Comparison of ENCODE assay signal across 8 cellular contexts in genomic region chr3:88150371-88150770, GRCh38. TPM values are rescaled to one million over a fixed set of nuclear protein-coding genes. Genes with fewer than 3 reads are reported as not detected.
A peak's percentile ranks its signal among the peaks of the same experiment; 100 is the strongest.
DNase-seq lines count a peak whose midpoint lies in the region; ATAC-seq and TF ChIP-seq lines count a peak whose summit lies in the region.

No MANE protein-coding gene starts in this region.

- peaks cover 14% of the 10 kb centered on the region for H3K36me3 Mint-ChIP-seq in activated CD4-positive, alpha-beta T cell treated with anti-CD3 and anti-CD28 coated beads, Interleukin-2, amount 10 ng/mL, durations not matched to agents 24 days and 14 days (ENCODE audit: low read depth)
- peaks cover 8% of the 10 kb centered on the region for H3K36me3 Mint-ChIP-seq in progenitor cell of endocrine pancreas (ENCODE audit: insufficient read depth)

- peak overlapping the region; percentile 96 for H3K4me3 Mint-ChIP-seq in activated CD4-positive, alpha-beta T cell treated with anti-CD3 and anti-CD28 coated beads, Interleukin-2, amount 10 ng/mL, durations not matched to agents 24 days and 14 days
- peak overlapping the region; percentile 97 for H3K4me3 Mint-ChIP-seq in progenitor cell of endocrine pancreas (ENCODE audit: low read depth)

- peak; percentile 16 for ATAC-seq in GM19372 (IDR thresholded peaks at IDR 0.05; ENCODE audit: low read depth, unreplicated experiment)
- peak; percentile 23 for ATAC-seq in HG03457 (IDR thresholded peaks at IDR 0.05; ENCODE audit: unreplicated experiment)

- H3K9me3 Mint-ChIP-seq in activated CD4-positive, alpha-beta T cell treated with anti-CD3 and anti-CD28 coated beads, Interleukin-2, amount 10 ng/mL, durations not matched to agents 24 days and 14 days = no peaks in the 10 kb centered on the region
- H3K9me3 Mint-ChIP-seq in progenitor cell of endocrine pancreas (ENCODE audit: low read depth) = no peaks in the 10 kb centered on the region

- peak overlapping the region; percentile 98 for H3K27ac Mint-ChIP-seq in activated CD4-positive, alpha-beta T cell treated with anti-CD3 and anti-CD28 coated beads, Interleukin-2, amount 10 ng/mL, durations not matched to agents 24 days and 14 days
- peak overlapping the region; percentile 99 for H3K27ac Mint-ChIP-seq in progenitor cell of endocrine pancreas

- peaks cover 39% of the 10 kb centered on the region for H3K4me1 Mint-ChIP-seq in activated CD4-positive, alpha-beta T cell treated with anti-CD3 and anti-CD28 coated beads, Interleukin-2, amount 10 ng/mL, durations not matched to agents 24 days and 14 days
- peaks cover 24% of the 10 kb centered on the region for H3K4me1 Mint-ChIP-seq in progenitor cell of endocrine pancreas (ENCODE audit: low read depth)

- H3K27me3 Mint-ChIP-seq in activated CD4-positive, alpha-beta T cell treated with anti-CD3 and anti-CD28 coated beads, Interleukin-2, amount 10 ng/mL, durations not matched to agents 24 days and 14 days = no peaks in the 10 kb centered on the region
- H3K27me3 Mint-ChIP-seq in progenitor cell of endocrine pancreas = no peaks in the 10 kb centered on the region

- DNase-seq in CD1c-positive myeloid dendritic cell (ENCODE audit: extremely low spot score) = peak; percentile 72
- DNase-seq in activated CD4-positive, alpha-beta T cell treated with anti-CD3 and anti-CD28 coated beads, Interleukin-2, amount 10 ng/mL, durations not matched to agents 24 days and 14 days = peak; percentile 79
- peak; percentile 19 for DNase-seq in fibroblast of pulmonary artery (ENCODE audit: low read depth)
- no peak for DNase-seq in progenitor cell of endocrine pancreas (ENCODE audit: low spot score, unreplicated experiment)
- no peak for DNase-seq in iPS-NIHi11 (ENCODE audit: low spot score)
- DNase-seq in occipital lobe (lab: John Stamatoyannopoulos, UW) = no peak

- intact Hi-C loops in activated CD4-positive, alpha-beta T cell treated with anti-CD3 and anti-CD28 coated beads, Interleukin-2, amount 10 ng/mL, durations not matched to agents 24 days and 14 days (cut with micrococcal nuclease) = loop anchor here (10.0 kb wide), 1 partner anchor 926 kb away; the partner anchor contains the start of gene CHMP2B

- TF ChIP-seq CTCF in fibroblast of pulmonary artery (IDR thresholded peaks at IDR 0.05; ENCODE audit: low read length, missing control alignments) (no peak), progenitor cell of endocrine pancreas (IDR thresholded peaks at IDR 0.05; ENCODE audit: unreplicated experiment) (no peak)

- H3K4me3 ChIP-seq in fibroblast of pulmonary artery (replicated peaks; ENCODE audit: low read depth, low read length) = peak overlapping the region; percentile 72

RNA-seq across cellular contexts. Expression of gene C3orf38, which starts 0.6 kb away (rescaled TPM):
- 19.9 and 24.1 TPM in 2 replicates for total RNA-seq in activated CD4-positive, alpha-beta T cell treated with anti-CD3 and anti-CD28 coated beads, Interleukin-2, amount 10 ng/mL, durations not matched to agents 24 days and 14 days
- total RNA-seq in progenitor cell of endocrine pancreas = 30.7 and 35.4 TPM in 2 replicates
- 66.6 TPM for total RNA-seq in occipital lobe

Comparison
In these comparisons a context has a peak if more than half of its experiments do, and no peak if none do; other contexts are left out.
1. DNase-seq: peak in CD1c-positive myeloid dendritic cell (single experiment), activated CD4-positive, alpha-beta T cell treated with anti-CD3 and anti-CD28 coated beads, Interleukin-2, amount 10 ng/mL, durations not matched to agents 24 days and 14 days (single experiment) and fibroblast of pulmonary artery (single experiment); none in progenitor cell of endocrine pancreas (single experiment), iPS-NIHi11 (single experiment) and occipital lobe (single experiment).